ENCODE assay signal across 12 cellular contexts in the genomic region with DNA sequence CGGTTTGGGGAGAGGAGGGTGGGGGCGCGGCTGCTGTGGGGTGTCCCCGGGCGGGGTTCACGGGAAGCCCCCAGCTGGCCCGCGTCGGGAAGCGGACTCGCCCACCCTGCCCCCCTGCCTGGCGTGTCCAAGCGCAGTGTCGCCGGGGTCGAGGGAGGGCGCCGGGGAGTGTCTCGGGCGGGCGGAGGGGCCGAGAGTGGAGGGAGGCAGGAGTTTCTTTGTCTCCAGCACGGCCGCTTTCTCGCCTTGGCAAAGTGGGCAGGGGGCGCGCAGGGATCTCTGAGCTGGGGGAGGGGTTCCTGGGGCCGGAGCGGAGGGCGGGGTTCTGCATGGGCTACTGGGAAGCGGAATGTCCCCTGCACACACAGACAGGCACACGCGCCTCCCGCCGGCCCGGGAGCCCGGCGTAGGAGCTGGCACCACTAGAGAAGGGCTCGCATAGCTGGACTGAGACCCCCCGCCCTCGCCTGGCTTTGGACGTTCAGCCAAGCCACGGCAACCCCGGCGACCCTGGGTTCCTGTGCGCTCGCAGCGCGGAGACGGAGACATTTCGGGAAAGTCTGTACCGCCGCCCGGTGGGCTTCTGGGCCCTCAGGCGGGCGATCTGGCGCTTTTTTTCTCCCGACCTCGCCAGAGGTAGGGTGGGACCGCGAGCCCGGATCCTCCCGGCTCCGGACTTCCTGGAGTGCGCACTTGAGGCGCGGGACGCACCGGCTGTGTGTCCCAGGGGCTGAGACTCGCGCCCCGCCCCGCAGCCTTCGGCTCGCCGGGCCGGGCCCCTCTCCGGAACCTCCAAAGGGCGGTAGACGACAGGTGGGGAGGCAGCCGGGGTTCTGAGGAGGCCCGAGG. TPM values are rescaled to one million over a fixed set of nuclear protein-coding genes. Genes with fewer than 3 reads are reported as not detected.
DNase-seq lines count a peak whose midpoint lies in the region; ATAC-seq and TF ChIP-seq lines count a peak whose summit lies in the region.
"Had no signal": no experiment of that assay in that cellular context is flagged by ENCODE, and none has a peak within 500 bp of the region (broad histone marks: within the 10 kb centered on the region; RNA-seq: fewer than 3 reads in every experiment).

No MANE protein-coding gene starts in this region.

- no peak overlapping the region for H3K23ac ChIP-seq in mesenchymal stem cell (ENCODE audit: low read length in 2 of 2)

- peak; percentile 33 for ATAC-seq in stimulated activated naive CD8-positive, alpha-beta T cell treated with anti-CD3 and anti-CD28 coated beads, Interleukin-15, amount 100 ng/mL, for 72 hours
- ATAC-seq in stimulated activated naive CD8-positive, alpha-beta T cell treated with anti-CD3 and anti-CD28 coated beads, Interleukin-15, Interleukin-2, amounts not matched to agents 100 U/mL and 50 U/mL, for 24 hours, result no peak
- ATAC-seq: activated CD4-positive, CD25-positive, alpha-beta regulatory T cell treated with anti-CD3 and anti-CD28 coated beads, Interleukin-2, amount 50 U/mL, for 24 hours had no signal

- DNase-seq in stimulated activated naive CD8-positive, alpha-beta T cell treated with anti-CD3 and anti-CD28 coated beads, Interleukin-15, amount 100 ng/mL, for 72 hours, result no peak
- no peak for DNase-seq in stimulated activated naive CD8-positive, alpha-beta T cell treated with anti-CD3 and anti-CD28 coated beads, Interleukin-15, Interleukin-2, amounts not matched to agents 100 U/mL and 50 U/mL, for 24 hours
- no peak for DNase-seq in chondrocyte (ENCODE audit: low spot score)
- no peak for DNase-seq in mesenchymal stem cell
- no peak for DNase-seq in globus pallidus (ENCODE audit: low spot score)
- no peak for DNase-seq in middle frontal gyrus (ENCODE audit: extremely low spot score, low spot score)
- DNase-seq in head of caudate nucleus, result no peak
- DNase-seq in NK-92 (lab: John Stamatoyannopoulos, UW; ENCODE audit: unreplicated experiment), result no peak
- DNase-seq: HFFc6 had no signal

- H3K4me3 ChIP-seq in mesenchymal stem cell (ENCODE audit: insufficient read depth in 1 of 2, low read depth in 1 of 2, low read length in 2 of 2), result peak overlapping the region in 1 of 2 experiments; percentile 38

- H2BK5ac ChIP-seq in mesenchymal stem cell (ENCODE audit: low read depth, low read length, poor library complexity, severe bottlenecking), result no peak overlapping the region

- WGBS in mesenchymal stem cell, result under 1% methylated on average over 66 of the region's 82 CpGs

- no peak overlapping the region for H2BK12ac ChIP-seq in mesenchymal stem cell (ENCODE audit: low read length in 2 of 2)

- no peaks in the 10 kb centered on the region for H3K36me3 ChIP-seq in mesenchymal stem cell (ENCODE audit: control insufficient read depth in 1 of 2, insufficient read depth in 2 of 2, low read depth in 1 of 2, low read length in 2 of 2)

- no peaks in the 10 kb centered on the region for H3K36me3 Mint-ChIP-seq in chondrocyte (ENCODE audit: low read depth)

- no peak overlapping the region for H2BK15ac ChIP-seq in mesenchymal stem cell (ENCODE audit: low read depth, poor library complexity, severe bottlenecking)

- peaks cover 57 to 81% of the 10 kb centered on the region in 2 experiments for H3K27me3 ChIP-seq in mesenchymal stem cell (ENCODE audit: control insufficient read depth in 1 of 2, insufficient read depth in 1 of 2, low read length in 2 of 2)

- H3K18ac ChIP-seq in mesenchymal stem cell (ENCODE audit: low read depth in 1 of 2, low read length in 2 of 2), result no peak overlapping the region

- H3K9me3 Mint-ChIP-seq in stimulated activated naive CD8-positive, alpha-beta T cell treated with anti-CD3 and anti-CD28 coated beads, Interleukin-15, amount 100 ng/mL, for 72 hours, result no peaks in the 10 kb centered on the region
- H3K9me3 Mint-ChIP-seq in chondrocyte (ENCODE audit: low read depth), result no peaks in the 10 kb centered on the region

- peak overlapping the region; percentile 64 for H3K4me2 ChIP-seq in mesenchymal stem cell (ENCODE audit: low read length, poor library complexity, severe bottlenecking)

- no peak overlapping the region for H2AFZ ChIP-seq in mesenchymal stem cell (ENCODE audit: low read depth, low read length)
- H2AFZ ChIP-seq: parathyroid adenoma had no signal

- H3K79me1 ChIP-seq in mesenchymal stem cell (replicated peaks; ENCODE audit: low read length, poor library complexity, severe bottlenecking), result no peaks in the 10 kb centered on the region

- no peak overlapping the region for H2BK120ac ChIP-seq in mesenchymal stem cell (ENCODE audit: low read depth, low read length)

- intact Hi-C loops in head of caudate nucleus (cut with DNase I), result no loop called here

- no peak for TF ChIP-seq CTCF in chondrocyte (IDR thresholded peaks at IDR 0.05)

- H3K9ac ChIP-seq in mesenchymal stem cell (ENCODE audit: low read length), result no peak overlapping the region
- H3K9ac ChIP-seq: parathyroid adenoma had no signal

- H2AK5ac ChIP-seq in mesenchymal stem cell (ENCODE audit: low read length, severe bottlenecking), result no peak overlapping the region

- H3K4me1 Mint-ChIP-seq in stimulated activated naive CD8-positive, alpha-beta T cell treated with anti-CD3 and anti-CD28 coated beads, Interleukin-15, amount 100 ng/mL, for 72 hours, result peaks cover 21% of the 10 kb centered on the region
- H3K4me1 Mint-ChIP-seq in chondrocyte (ENCODE audit: low read depth), result peaks cover 18% of the 10 kb centered on the region

- H3K27me3 Mint-ChIP-seq in stimulated activated naive CD8-positive, alpha-beta T cell treated with anti-CD3 and anti-CD28 coated beads, Interleukin-15, amount 100 ng/mL, for 72 hours, result peaks cover 79% of the 10 kb centered on the region
- peaks cover 44% of the 10 kb centered on the region for H3K27me3 Mint-ChIP-seq in chondrocyte (ENCODE audit: low read depth)

- no peak overlapping the region for H3K14ac ChIP-seq in mesenchymal stem cell (ENCODE audit: low read length in 2 of 2)

- H3K4ac ChIP-seq in mesenchymal stem cell (ENCODE audit: low read depth in 1 of 2, low read length in 2 of 2), result no peak overlapping the region

- no peak overlapping the region for H4K8ac ChIP-seq in mesenchymal stem cell (ENCODE audit: low read length)

- no peak overlapping the region for H4K91ac ChIP-seq in mesenchymal stem cell (ENCODE audit: low read length)

- peaks cover 12% of the 10 kb centered on the region for H3K4me1 ChIP-seq in mesenchymal stem cell (ENCODE audit: control insufficient read depth, insufficient read depth, low read depth, low read length)
- H3K4me1 ChIP-seq: parathyroid adenoma had no signal

- peak overlapping the region in 1 of 2 donors; percentile 32 for H3K4me3 Mint-ChIP-seq in stimulated activated naive CD8-positive, alpha-beta T cell treated with anti-CD3 and anti-CD28 coated beads, Interleukin-15, amount 100 ng/mL, for 72 hours
- peak overlapping the region; percentile 87 for H3K4me3 Mint-ChIP-seq in chondrocyte (ENCODE audit: unreplicated experiment)
- H3K4me3 Mint-ChIP-seq: HFFc6 had no signal

- H3K9me3 ChIP-seq in mesenchymal stem cell (ENCODE audit: control insufficient read depth, low read length), result no peaks in the 10 kb centered on the region

- no peak overlapping the region for H3K27ac Mint-ChIP-seq in stimulated activated naive CD8-positive, alpha-beta T cell treated with anti-CD3 and anti-CD28 coated beads, Interleukin-15, amount 100 ng/mL, for 72 hours
- no peak overlapping the region for H3K27ac Mint-ChIP-seq in chondrocyte (ENCODE audit: unreplicated experiment)
- H3K27ac Mint-ChIP-seq: HFFc6 had no signal

- no peak overlapping the region for H3K27ac ChIP-seq in mesenchymal stem cell (ENCODE audit: low read length, poor library complexity, severe bottlenecking)
- H3K27ac ChIP-seq: C4-2B, parathyroid adenoma had no signal

RNA-seq across cellular contexts. Expression of a gene that starts 0.9 kb away (rescaled TPM):
- total RNA-seq in chondrocyte, result 2.4 to 6.2 TPM (median 4.5 TPM) in 3 replicates
- polyA plus RNA-seq in mesenchymal stem cell (2013, experiment 1 of 2), result 0.03 TPM
- polyA plus RNA-seq in mesenchymal stem cell (2013, experiment 2 of 2), result 0.04 TPM
